ENCODE assay signal across 1 cellular context in genomic region chr16:69465881-69466280, GRCh38.
TF ChIP-seq lines count a peak whose summit lies in the region.

No MANE protein-coding gene starts in this region.

TF ChIP-seq in HepG2, 621 proteins besides CTCF, POLR2A, EP300 and RAD21 (continued from another document and continues in another):
- TF ChIP-seq ZBTB33 (CRISPR knock-in tag; IDR thresholded peaks at IDR 0.05), result no peak
- TF ChIP-seq HHEX (CRISPR knock-in tag; IDR thresholded peaks at IDR 0.05), result no peak
- 0 out of 2 replicates have a peak, but pooled peaks have one; percentile 16 for TF ChIP-seq ZNF512B (CRISPR knock-in tag; IDR thresholded peaks at IDR 0.05; ENCODE audit: borderline replicate concordance)
- no peak for TF ChIP-seq FOXP1 (IDR thresholded peaks at IDR 0.05)
- TF ChIP-seq FOXP1 (CRISPR knock-in tag; IDR thresholded peaks at IDR 0.05), result peak; percentile 58; the same call in 1 of the 2 replicates
- no peak for TF ChIP-seq PLRG1 (conservative IDR thresholded peaks at IDR 0.05)
- no peak for TF ChIP-seq ATF7-NPFF (CRISPR knock-in tag; IDR thresholded peaks at IDR 0.05; ENCODE audit: low read depth)
- TF ChIP-seq TBX3 (IDR thresholded peaks at IDR 0.05; ENCODE audit: borderline replicate concordance), result no peak
- no peak for TF ChIP-seq ZBTB43 (CRISPR knock-in tag; conservative IDR thresholded peaks at IDR 0.05)
- TF ChIP-seq ATRX (CRISPR knock-in tag; IDR thresholded peaks at IDR 0.05; ENCODE audit: borderline replicate concordance), result no peak
- TF ChIP-seq MAZ (IDR thresholded peaks at IDR 0.05; ENCODE audit: borderline replicate concordance, low read depth, low read length), result no peak
- no peak for TF ChIP-seq MAZ (CRISPR knock-in tag; IDR thresholded peaks at IDR 0.05; ENCODE audit: low read depth)
- no peak for TF ChIP-seq TOPORS (CRISPR knock-in tag; IDR thresholded peaks at IDR 0.05)
- no peak for TF ChIP-seq E2F1 (CRISPR knock-in tag; IDR thresholded peaks at IDR 0.05)
- no peak for TF ChIP-seq THAP7 (CRISPR knock-in tag; IDR thresholded peaks at IDR 0.05)
- no peak for TF ChIP-seq ZNF282 (IDR thresholded peaks at IDR 0.05; ENCODE audit: partially characterized antibody)
- TF ChIP-seq ZBTB2 (CRISPR knock-in tag; IDR thresholded peaks at IDR 0.05; ENCODE audit: low read depth), result no peak
- TF ChIP-seq ZHX2 (IDR thresholded peaks at IDR 0.05; ENCODE audit: low read depth), result no peak
- TF ChIP-seq ZHX2 (CRISPR knock-in tag; IDR thresholded peaks at IDR 0.05; ENCODE audit: borderline replicate concordance), result peak; percentile 39; the same call in 1 of the 2 replicates
- TF ChIP-seq PBX3 (CRISPR knock-in tag; IDR thresholded peaks at IDR 0.05; ENCODE audit: borderline replicate concordance), result no peak
- no peak for TF ChIP-seq AKAP8 (CRISPR knock-in tag; IDR thresholded peaks at IDR 0.05)
- peak; percentile 62 for TF ChIP-seq ISL2 (CRISPR knock-in tag; IDR thresholded peaks at IDR 0.05)
- TF ChIP-seq ZBTB38 (CRISPR knock-in tag; IDR thresholded peaks at IDR 0.05), result no peak
- no peak for TF ChIP-seq MAFF (IDR thresholded peaks at IDR 0.05; ENCODE audit: low read depth, low read length)
- TF ChIP-seq SSRP1 (CRISPR knock-in tag; IDR thresholded peaks at IDR 0.05), result no peak
- TF ChIP-seq PATZ1 (CRISPR knock-in tag; IDR thresholded peaks at IDR 0.05), result no peak; the same call in 1 of the 2 replicates
- no peak for TF ChIP-seq ZBTB39 (CRISPR knock-in tag; IDR thresholded peaks at IDR 0.05)
- no peak for TF ChIP-seq ZNF124 (CRISPR knock-in tag; IDR thresholded peaks at IDR 0.05)
- no peak for TF ChIP-seq TBP (CRISPR knock-in tag; IDR thresholded peaks at IDR 0.05)
- no peak for TF ChIP-seq ZNF770 (CRISPR knock-in tag; IDR thresholded peaks at IDR 0.05)
